In the genomic region with DNA sequence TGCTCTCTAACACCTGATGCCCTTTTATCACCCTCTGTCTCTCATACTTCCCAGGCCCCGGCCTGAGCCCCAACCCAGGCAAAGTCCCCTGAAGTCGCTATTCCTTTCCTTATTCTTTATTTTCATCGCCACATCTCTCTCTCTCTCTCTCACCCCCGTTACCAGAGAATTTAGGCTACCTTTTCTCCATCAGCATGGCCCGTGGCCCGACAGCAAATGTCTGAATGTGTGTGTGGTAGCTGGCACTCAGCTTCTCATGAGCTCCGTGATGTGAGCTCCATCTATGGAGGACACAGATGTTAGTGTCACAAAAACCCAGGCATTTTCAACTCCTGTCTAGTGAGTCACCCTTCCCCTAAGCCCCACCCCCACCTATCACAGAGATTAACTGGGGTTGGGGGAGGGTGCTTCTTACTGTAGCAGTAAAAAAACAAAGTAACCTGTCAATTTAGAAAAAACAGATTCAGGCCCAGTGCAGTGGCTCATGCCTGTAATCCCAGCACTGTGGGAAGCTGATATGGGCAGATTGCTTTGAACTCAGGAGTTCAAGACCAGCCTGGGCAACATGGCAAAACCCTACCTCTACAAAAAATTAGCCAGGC, we compare ENCODE assay signal across 9 cellular contexts. TPM values are rescaled to one million over a fixed set of nuclear protein-coding genes. Genes with fewer than 3 reads are reported as not detected.
DNase-seq lines count a peak whose midpoint lies in the region; ATAC-seq, FAIRE-seq and TF ChIP-seq lines count a peak whose summit lies in the region.
"Had no signal": no experiment of that assay in that cellular context is flagged by ENCODE, and none has a peak within 500 bp of the region (broad histone marks: within the 10 kb centered on the region; RNA-seq: fewer than 3 reads in every experiment).

No MANE protein-coding gene starts in this region.

- peaks cover 63% of the 10 kb centered on the region for H3K4me1 ChIP-seq in CD4-positive, CD25-positive, alpha-beta regulatory T cell (ENCODE audit: control insufficient read depth, insufficient read depth, low read length, poor library complexity, severe bottlenecking)
- H3K4me1 ChIP-seq in PC-9 (replicated peaks; ENCODE audit: insufficient read depth), result peaks cover 56% of the 10 kb centered on the region

- FAIRE-seq in H54 (lab: Jason Lieb, UNC), result no peak

- TF ChIP-seq CTCF in PC-9 (conservative IDR thresholded peaks at IDR 0.05), result peak; percentile 19; the same call in 1 of the 2 replicates

- in situ Hi-C loops in G401 (cut with HindIII; ENCODE audit: low sequenced_read_pairs), result no loop called here

- no peaks in the 10 kb centered on the region for H3K9me3 ChIP-seq in CD4-positive, CD25-positive, alpha-beta regulatory T cell (ENCODE audit: control insufficient read depth in 2 of 2, low read length in 2 of 2)
- H3K9me3 ChIP-seq in PC-9 (ENCODE audit: insufficient read depth, low read depth), result no peaks in the 10 kb centered on the region

- no peaks in the 10 kb centered on the region for H3K9me2 ChIP-seq in PC-9 (ENCODE audit: insufficient read depth)

- no peaks in the 10 kb centered on the region for H3K9me3 Mint-ChIP-seq in CD4-positive, CD25-positive, alpha-beta regulatory T cell

- peak overlapping the region; percentile 98 to 100 (median 98) for H3K27ac Mint-ChIP-seq in CD4-positive, CD25-positive, alpha-beta regulatory T cell

- H3K27me3 Mint-ChIP-seq in CD4-positive, CD25-positive, alpha-beta regulatory T cell, result no peaks in the 10 kb centered on the region

- peak overlapping the region; percentile 93 for H3K27ac ChIP-seq in CD4-positive, CD25-positive, alpha-beta regulatory T cell (ENCODE audit: insufficient read depth, low read length, poor library complexity, severe bottlenecking)
- H3K27ac ChIP-seq in PC-9, result peak overlapping the region; percentile 97
- H3K27ac ChIP-seq: HL-60 had no signal

- intact Hi-C loops in PC-9 (cut with micrococcal nuclease; ENCODE audit: unreplicated experiment), result loop anchor here (1.0 to 2.0 kb wide), 9 partner anchors 15 to 210 kb away; a partner anchor contains a TSS

- H4K20me1 ChIP-seq in PC-9 (ENCODE audit: insufficient read depth), result no peaks in the 10 kb centered on the region

- CTCF ChIA-PET in PC-9 (lab: Charles Lee), result interaction anchor here (0.5 to 1.7 kb wide), 13 partner anchors 13 to 200 kb away, joined by 3 to 14 read pairs (median 3); no protein-coding TSS in a partner anchor

- 0 out of 2 replicates have a peak overlapping the region, but pooled peaks have one; percentile 25 for H2AFZ ChIP-seq in PC-9

- H3K36me3 Mint-ChIP-seq in CD4-positive, CD25-positive, alpha-beta regulatory T cell, result peaks cover 13% of the 10 kb centered on the region

- no peaks in the 10 kb centered on the region for H3K79me2 ChIP-seq in PC-9 (ENCODE audit: low read depth)

- H3F3A ChIP-seq in PC-9 (ENCODE audit: insufficient read depth, low read depth), result peaks cover 44% of the 10 kb centered on the region

- no peaks in the 10 kb centered on the region for H3K27me3 ChIP-seq in CD4-positive, CD25-positive, alpha-beta regulatory T cell (ENCODE audit: control insufficient read depth, insufficient read depth, low read length)
- no peaks in the 10 kb centered on the region for H3K27me3 ChIP-seq in PC-9 (ENCODE audit: insufficient read depth, low read depth)

- H3K36me3 ChIP-seq in CD4-positive, CD25-positive, alpha-beta regulatory T cell (ENCODE audit: control insufficient read depth, insufficient read depth, low read length), result no peaks in the 10 kb centered on the region
- H3K36me3 ChIP-seq in PC-9 (ENCODE audit: low read depth), result no peaks in the 10 kb centered on the region

- peak overlapping the region; percentile 80 for H3K4me2 ChIP-seq in PC-9

- H3K4me3 ChIP-seq in CD4-positive, CD25-positive, alpha-beta regulatory T cell (ENCODE audit: low read depth, low read length), result peak overlapping the region; percentile 73
- peak overlapping the region; percentile 37; the same call in 1 of the 2 replicates for H3K4me3 ChIP-seq in PC-9

- peaks cover 15 to 82% (median 51%) of the 10 kb centered on the region in 4 donors for H3K4me1 Mint-ChIP-seq in CD4-positive, CD25-positive, alpha-beta regulatory T cell

- H3K4me3 Mint-ChIP-seq in CD4-positive, CD25-positive, alpha-beta regulatory T cell, result peak overlapping the region; percentile 86 to 97 (median 93)

- POLR2A ChIA-PET in PC-9 (lab: Charles Lee; ENCODE audit: unreplicated experiment), result interaction anchor here (0.5 to 1.4 kb wide), 9 partner anchors 19 to 442 kb away, joined by 3 to 16 read pairs (median 5); a partner anchor contains a TSS

- no TSS peak for BruUV-seq in PC-9 (replicated peaks; lab: Mats Ljungman, UMichigan)

- peak; percentile 74 to 97 (median 86) for DNase-seq in CD4-positive, CD25-positive, alpha-beta regulatory T cell
- DNase-seq in H54 (ENCODE audit: insufficient read length, low spot score) (peak; percentile 33), PC-9 (peak; percentile 75 to 87), iPS-NIHi7 (ENCODE audit: extremely low spot score) (peak; percentile 79), G401 (ENCODE audit: low spot score) (no peak)
- peak; percentile 70 for DNase-seq in activated T-helper 9 cell treated with anti-CD3 and anti-CD28 coated beads, Interleukin-2, amount 50 U/mL, for 16 hours (ENCODE audit: low read depth)
- peak; percentile 86 for DNase-seq in stimulated activated CD4-positive, alpha-beta T cell treated with anti-CD3 and anti-CD28 coated beads, Interleukin-4, amount 100 ng/mL, for 24 hours

- TF ChIP-seq POLR2A in H54 (IDR thresholded peaks at IDR 0.05; ENCODE audit: low read depth, low read length), result no peak

- peak; percentile 85 for ATAC-seq in CD4-positive, CD25-positive, alpha-beta regulatory T cell (ENCODE audit: low read depth in 2 of 2)
- no peak for ATAC-seq in GM18519 (IDR thresholded peaks at IDR 0.05; ENCODE audit: low FRiP score, unreplicated experiment)

RNA-seq across cellular contexts. Expression of a gene that starts 53.8 kb away (rescaled TPM):
- 30.0 TPM for total RNA-seq in CD4-positive, CD25-positive, alpha-beta regulatory T cell
- 10 to 100 TPM in 3 of 4 donors, 1 to 10 TPM in 1; 10.0 to 13.6 (median 12.0) TPM for polyA plus RNA-seq in CD4-positive, CD25-positive, alpha-beta regulatory T cell
- 6.5 and 9.4 TPM in 2 replicates for total RNA-seq in PC-9 (2021)
- total RNA-seq in G401 (2014; rRNA removed; shearing (Covaris generic)), result 4.4 and 8.9 TPM in 2 replicates
